In genomic region chr17:427327-427726, GRCh38 we compare ENCODE assay signal across 18 cellular contexts. TPM values are rescaled to one million over a fixed set of nuclear protein-coding genes. Genes with fewer than 3 reads are reported as not detected.
DNase-seq lines count a peak whose midpoint lies in the region; ATAC-seq lines count a peak whose summit lies in the region.
"Had no signal": no experiment of that assay in that cellular context is flagged by ENCODE, and none has a peak within 500 bp of the region (broad histone marks: within the 10 kb centered on the region; RNA-seq: fewer than 3 reads in every experiment).

No MANE protein-coding gene starts in this region.

- no peaks in the 10 kb centered on the region for H3K9me3 Mint-ChIP-seq in stimulated activated naive CD8-positive, alpha-beta T cell treated with anti-CD3 and anti-CD28 coated beads, Interleukin-15, amount 100 ng/mL, for 72 hours

- H3K36me3 ChIP-seq in HUES6 (ENCODE audit: control insufficient read depth, insufficient read depth, low read length) (no peaks in the 10 kb centered on the region), iPS-20b (ENCODE audit: insufficient read depth, low read depth, low read length) (no peaks in the 10 kb centered on the region), SJCRH30 (no peaks in the 10 kb centered on the region)

- H3K4me3 ChIP-seq in HUES6 (ENCODE audit: low read depth, low read length) (peak overlapping the region; percentile 34), iPS-20b (ENCODE audit: low read length) (peak overlapping the region; percentile 45; the same call in 1 of the 2 replicates), SJCRH30 (no peak overlapping the region)
- H3K4me3 ChIP-seq: GM12878, GM23248, K562 had no signal

- peaks cover 22% of the 10 kb centered on the region for H3K4me1 Mint-ChIP-seq in stimulated activated naive CD8-positive, alpha-beta T cell treated with anti-CD3 and anti-CD28 coated beads, Interleukin-15, amount 100 ng/mL, for 72 hours
- H3K4me1 Mint-ChIP-seq: CD4-positive, CD25-positive, alpha-beta regulatory T cell had no signal

- peak; percentile 87 for ATAC-seq in stimulated activated naive CD8-positive, alpha-beta T cell treated with anti-CD3 and anti-CD28 coated beads, Interleukin-15, amount 100 ng/mL, for 72 hours
- no peak for ATAC-seq in stimulated activated naive CD8-positive, alpha-beta T cell treated with anti-CD3 and anti-CD28 coated beads, Interleukin-15, Interleukin-2, amounts not matched to agents 100 U/mL and 50 U/mL, for 24 hours
- no peak for ATAC-seq in HG02870 (IDR thresholded peaks at IDR 0.05; ENCODE audit: unreplicated experiment)
- ATAC-seq: GM12878, HepG2, K562, Right ventricle myocardium inferior had no signal

- no peak overlapping the region for H3K27ac Mint-ChIP-seq in stimulated activated naive CD8-positive, alpha-beta T cell treated with anti-CD3 and anti-CD28 coated beads, Interleukin-15, amount 100 ng/mL, for 72 hours
- H3K27ac Mint-ChIP-seq: CD4-positive, CD25-positive, alpha-beta regulatory T cell had no signal

- H3K4me1 ChIP-seq in HUES6 (ENCODE audit: control insufficient read depth, insufficient read depth, low read length), result peaks cover 16% of the 10 kb centered on the region
- H3K4me1 ChIP-seq in iPS-20b (ENCODE audit: insufficient read depth, low read length), result peaks cover 11% of the 10 kb centered on the region; the same call in 1 of the 2 replicates
- no peaks in the 10 kb centered on the region for H3K4me1 ChIP-seq in SJCRH30

- H3K27ac ChIP-seq in HUES6 (ENCODE audit: low read depth, low read length) (peak overlapping the region; percentile 55; the same call in 1 of the 2 replicates), iPS-20b (ENCODE audit: low read length) (no peak overlapping the region), SJCRH30 (no peak overlapping the region)
- H3K27ac ChIP-seq: GM23248 had no signal

- no peaks in the 10 kb centered on the region for H3K27me3 Mint-ChIP-seq in stimulated activated naive CD8-positive, alpha-beta T cell treated with anti-CD3 and anti-CD28 coated beads, Interleukin-15, amount 100 ng/mL, for 72 hours
- H3K27me3 Mint-ChIP-seq: CD4-positive, CD25-positive, alpha-beta regulatory T cell had no signal

- H3K27me3 ChIP-seq in HUES6 (ENCODE audit: control insufficient read depth, insufficient read depth, low read length) (no peaks in the 10 kb centered on the region), iPS-20b (ENCODE audit: insufficient read depth, low read length) (no peaks in the 10 kb centered on the region), SJCRH30 (no peaks in the 10 kb centered on the region)

- H3K9me3 ChIP-seq in HUES6 (ENCODE audit: control insufficient read depth, insufficient read depth, low read depth, low read length), result peaks cover 16% of the 10 kb centered on the region
- no peaks in the 10 kb centered on the region for H3K9me3 ChIP-seq in iPS-20b (ENCODE audit: insufficient read depth, low read depth, low read length)
- H3K9me3 ChIP-seq in SJCRH30 (replicated peaks), result no peaks in the 10 kb centered on the region

- H3K9ac ChIP-seq in HUES6 (ENCODE audit: low read length) (peak overlapping the region; percentile 27), iPS-20b (ENCODE audit: low read depth, low read length) (peak overlapping the region; percentile 68; the same call in 1 of the 2 replicates)
- H3K9ac ChIP-seq: GM23248 had no signal

- no peak overlapping the region for H3K4me3 Mint-ChIP-seq in stimulated activated naive CD8-positive, alpha-beta T cell treated with anti-CD3 and anti-CD28 coated beads, Interleukin-15, amount 100 ng/mL, for 72 hours
- H3K4me3 Mint-ChIP-seq: CD4-positive, CD25-positive, alpha-beta regulatory T cell had no signal

- DNase-seq in stimulated activated naive CD8-positive, alpha-beta T cell treated with anti-CD3 and anti-CD28 coated beads, Interleukin-15, amount 100 ng/mL, for 72 hours, result no peak
- DNase-seq in stimulated activated naive CD8-positive, alpha-beta T cell treated with anti-CD3 and anti-CD28 coated beads, Interleukin-15, Interleukin-2, amounts not matched to agents 100 U/mL and 50 U/mL, for 24 hours, result no peak
- no peak for DNase-seq in HK-2 (ENCODE audit: unreplicated experiment)
- no peak for DNase-seq in SJCRH30
- DNase-seq: CD4-positive, CD25-positive, alpha-beta regulatory T cell; DMS79; GM23248; NCI-H1092; NCI-H187; NCI-H446 treated with DMSO at 0.1 percent for 48 hours; NCI-H526 treated with DMSO at 0.1 percent for 48 hours had no signal

RNA-seq across cellular contexts. Expression of gene RFLNB, which starts 18.4 kb away (rescaled TPM):
- 30.3 and 32.1 TPM in 2 replicates for total RNA-seq in SJCRH30 (2014; rRNA removed; shearing (Covaris generic))
